Comparison of ENCODE assay signal across 1 cellular context in the genomic region with DNA sequence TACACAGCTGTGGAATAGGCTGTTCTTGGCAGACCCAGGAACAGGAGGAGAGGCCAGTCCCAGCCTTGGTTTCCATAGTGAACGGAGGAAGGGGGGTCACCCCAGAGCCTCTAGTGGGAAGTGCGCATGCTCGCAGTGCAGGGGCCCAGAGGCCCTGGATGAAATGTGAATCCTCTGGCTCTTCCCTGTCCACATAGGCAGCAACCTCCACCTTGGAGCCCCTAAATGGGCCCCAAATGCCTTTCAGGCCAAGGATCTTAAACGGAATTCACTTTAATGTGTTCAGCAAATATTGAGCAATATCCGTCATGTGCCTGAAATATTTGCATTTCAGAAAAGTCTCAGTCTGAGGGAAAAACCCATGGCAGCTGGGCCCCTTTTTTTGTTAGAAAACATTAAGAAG.
A peak's percentile ranks its signal among the peaks of the same experiment; 100 is the strongest.
TF ChIP-seq lines count a peak whose summit lies in the region.

No MANE protein-coding gene starts in this region.

TF ChIP-seq in HepG2, 621 proteins besides CTCF, POLR2A, EP300 and RAD21 (continued from another document and continues in another):
- TF ChIP-seq, protein P1, sequence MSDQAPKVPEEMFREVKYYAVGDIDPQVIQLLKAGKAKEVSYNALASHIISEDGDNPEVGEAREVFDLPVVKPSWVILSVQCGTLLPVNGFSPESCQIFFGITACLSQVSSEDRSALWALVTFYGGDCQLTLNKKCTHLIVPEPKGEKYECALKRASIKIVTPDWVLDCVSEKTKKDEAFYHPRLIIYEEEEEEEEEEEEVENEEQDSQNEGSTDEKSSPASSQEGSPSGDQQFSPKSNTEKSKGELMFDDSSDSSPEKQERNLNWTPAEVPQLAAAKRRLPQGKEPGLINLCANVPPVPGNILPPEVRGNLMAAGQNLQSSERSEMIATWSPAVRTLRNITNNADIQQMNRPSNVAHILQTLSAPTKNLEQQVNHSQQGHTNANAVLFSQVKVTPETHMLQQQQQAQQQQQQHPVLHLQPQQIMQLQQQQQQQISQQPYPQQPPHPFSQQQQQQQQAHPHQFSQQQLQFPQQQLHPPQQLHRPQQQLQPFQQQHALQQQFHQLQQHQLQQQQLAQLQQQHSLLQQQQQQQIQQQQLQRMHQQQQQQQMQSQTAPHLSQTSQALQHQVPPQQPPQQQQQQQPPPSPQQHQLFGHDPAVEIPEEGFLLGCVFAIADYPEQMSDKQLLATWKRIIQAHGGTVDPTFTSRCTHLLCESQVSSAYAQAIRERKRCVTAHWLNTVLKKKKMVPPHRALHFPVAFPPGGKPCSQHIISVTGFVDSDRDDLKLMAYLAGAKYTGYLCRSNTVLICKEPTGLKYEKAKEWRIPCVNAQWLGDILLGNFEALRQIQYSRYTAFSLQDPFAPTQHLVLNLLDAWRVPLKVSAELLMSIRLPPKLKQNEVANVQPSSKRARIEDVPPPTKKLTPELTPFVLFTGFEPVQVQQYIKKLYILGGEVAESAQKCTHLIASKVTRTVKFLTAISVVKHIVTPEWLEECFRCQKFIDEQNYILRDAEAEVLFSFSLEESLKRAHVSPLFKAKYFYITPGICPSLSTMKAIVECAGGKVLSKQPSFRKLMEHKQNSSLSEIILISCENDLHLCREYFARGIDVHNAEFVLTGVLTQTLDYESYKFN (CRISPR knock-in tag; conservative IDR thresholded peaks at IDR 0.05): peak; percentile 96
- peak; percentile 55; the same call in 1 of the 2 replicates for TF ChIP-seq MEIS2 (CRISPR knock-in tag; IDR thresholded peaks at IDR 0.05)
- TF ChIP-seq, protein P2, sequence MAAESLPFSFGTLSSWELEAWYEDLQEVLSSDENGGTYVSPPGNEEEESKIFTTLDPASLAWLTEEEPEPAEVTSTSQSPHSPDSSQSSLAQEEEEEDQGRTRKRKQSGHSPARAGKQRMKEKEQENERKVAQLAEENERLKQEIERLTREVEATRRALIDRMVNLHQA (CRISPR knock-in tag; IDR thresholded peaks at IDR 0.05): no peak
- peak; percentile 73 for TF ChIP-seq RARA (CRISPR knock-in tag; IDR thresholded peaks at IDR 0.05)
- TF ChIP-seq TBP (CRISPR knock-in tag; IDR thresholded peaks at IDR 0.05): no peak
- TF ChIP-seq FOXP1 (IDR thresholded peaks at IDR 0.05): no peak
- peak; percentile 59; the same call in 1 of the 2 replicates for TF ChIP-seq FOXP1 (CRISPR knock-in tag; IDR thresholded peaks at IDR 0.05)
- TF ChIP-seq, protein P3, sequence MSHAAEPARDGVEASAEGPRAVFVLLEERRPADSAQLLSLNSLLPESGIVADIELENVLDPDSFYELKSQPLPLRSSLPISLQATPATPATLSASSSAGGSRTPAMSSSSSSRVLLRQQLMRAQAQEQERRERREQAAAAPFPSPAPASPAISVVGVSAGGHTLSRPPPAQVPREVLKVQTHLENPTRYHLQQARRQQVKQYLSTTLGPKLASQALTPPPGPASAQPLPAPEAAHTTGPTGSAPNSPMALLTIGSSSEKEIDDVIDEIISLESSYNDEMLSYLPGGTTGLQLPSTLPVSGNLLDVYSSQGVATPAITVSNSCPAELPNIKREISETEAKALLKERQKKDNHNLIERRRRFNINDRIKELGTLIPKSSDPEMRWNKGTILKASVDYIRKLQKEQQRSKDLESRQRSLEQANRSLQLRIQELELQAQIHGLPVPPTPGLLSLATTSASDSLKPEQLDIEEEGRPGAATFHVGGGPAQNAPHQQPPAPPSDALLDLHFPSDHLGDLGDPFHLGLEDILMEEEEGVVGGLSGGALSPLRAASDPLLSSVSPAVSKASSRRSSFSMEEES (CRISPR knock-in tag; IDR thresholded peaks at IDR 0.05): peak; percentile 98
- TF ChIP-seq TBX3 (IDR thresholded peaks at IDR 0.05; ENCODE audit: borderline replicate concordance): no peak
- TF ChIP-seq GATAD2A (CRISPR knock-in tag; IDR thresholded peaks at IDR 0.05): peak; percentile 87
- peak; percentile 58; the same call in 1 of the 2 replicates for TF ChIP-seq KAT8 (CRISPR knock-in tag; IDR thresholded peaks at IDR 0.05)
- TF ChIP-seq ZSCAN9 (CRISPR knock-in tag; IDR thresholded peaks at IDR 0.05; ENCODE audit: borderline replicate concordance): 0 out of 2 replicates have a peak, but pooled peaks have one; percentile 69
- peak; percentile 63; the same call in 1 of the 2 replicates for TF ChIP-seq SIX1 (CRISPR knock-in tag; IDR thresholded peaks at IDR 0.05; ENCODE audit: borderline replicate concordance)
- no peak; the same call in 1 of the 2 replicates for TF ChIP-seq MIER3 (CRISPR knock-in tag; IDR thresholded peaks at IDR 0.05; ENCODE audit: borderline replicate concordance)
- TF ChIP-seq, protein P4, sequence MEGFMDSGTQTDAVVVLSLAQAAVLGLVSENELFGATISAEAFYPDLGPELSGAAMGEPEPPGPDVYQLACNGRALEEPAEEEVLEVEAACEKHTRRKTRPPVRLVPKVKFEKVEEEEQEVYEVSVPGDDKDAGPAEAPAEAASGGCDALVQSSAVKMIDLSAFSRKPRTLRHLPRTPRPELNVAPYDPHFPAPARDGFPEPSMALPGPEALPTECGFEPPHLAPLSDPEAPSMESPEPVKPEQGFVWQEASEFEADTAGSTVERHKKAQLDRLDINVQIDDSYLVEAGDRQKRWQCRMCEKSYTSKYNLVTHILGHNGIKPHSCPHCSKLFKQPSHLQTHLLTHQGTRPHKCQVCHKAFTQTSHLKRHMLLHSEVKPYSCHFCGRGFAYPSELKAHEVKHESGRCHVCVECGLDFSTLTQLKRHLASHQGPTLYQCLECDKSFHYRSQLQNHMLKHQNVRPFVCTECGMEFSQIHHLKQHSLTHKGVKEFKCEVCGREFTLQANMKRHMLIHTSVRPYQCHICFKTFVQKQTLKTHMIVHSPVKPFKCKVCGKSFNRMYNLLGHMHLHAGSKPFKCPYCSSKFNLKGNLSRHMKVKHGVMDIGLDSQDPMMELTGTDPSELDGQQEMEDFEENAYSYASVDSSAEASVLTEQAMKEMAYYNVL (CRISPR knock-in tag; IDR thresholded peaks at IDR 0.05; ENCODE audit: borderline replicate concordance): no peak
- TF ChIP-seq, protein P5, sequence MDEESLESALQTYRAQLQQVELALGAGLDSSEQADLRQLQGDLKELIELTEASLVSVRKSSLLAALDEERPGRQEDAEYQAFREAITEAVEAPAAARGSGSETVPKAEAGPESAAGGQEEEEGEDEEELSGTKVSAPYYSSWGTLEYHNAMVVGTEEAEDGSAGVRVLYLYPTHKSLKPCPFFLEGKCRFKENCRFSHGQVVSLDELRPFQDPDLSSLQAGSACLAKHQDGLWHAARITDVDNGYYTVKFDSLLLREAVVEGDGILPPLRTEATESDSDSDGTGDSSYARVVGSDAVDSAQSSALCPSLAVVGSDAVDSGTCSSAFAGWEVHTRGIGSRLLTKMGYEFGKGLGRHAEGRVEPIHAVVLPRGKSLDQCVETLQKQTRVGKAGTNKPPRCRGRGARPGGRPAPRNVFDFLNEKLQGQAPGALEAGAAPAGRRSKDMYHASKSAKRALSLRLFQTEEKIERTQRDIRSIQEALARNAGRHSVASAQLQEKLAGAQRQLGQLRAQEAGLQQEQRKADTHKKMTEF (CRISPR knock-in tag; IDR thresholded peaks at IDR 0.05): peak; percentile 57; the same call in 1 of the 2 replicates
- no peak for TF ChIP-seq PHF5A (CRISPR knock-in tag; IDR thresholded peaks at IDR 0.05; ENCODE audit: low read depth, unreplicated experiment)
- no peak for TF ChIP-seq ZNF274 (CRISPR knock-in tag; IDR thresholded peaks at IDR 0.05)
- 0 out of 2 replicates have a peak, but pooled peaks have one; percentile 50 for TF ChIP-seq ZNF232 (CRISPR knock-in tag; IDR thresholded peaks at IDR 0.05; ENCODE audit: borderline replicate concordance)
- TF ChIP-seq ZFP1 (CRISPR knock-in tag; IDR thresholded peaks at IDR 0.05): peak; percentile 80; the same call in 1 of the 2 replicates
- TF ChIP-seq ZNF431 (CRISPR knock-in tag; IDR thresholded peaks at IDR 0.05; ENCODE audit: borderline replicate concordance, low read depth): no peak
- TF ChIP-seq ZNF33A (CRISPR knock-in tag; IDR thresholded peaks at IDR 0.05; ENCODE audit: borderline replicate concordance): no peak
- peak; percentile 31 for TF ChIP-seq SKI (IDR thresholded peaks at IDR 0.05; ENCODE audit: partially characterized antibody)
- TF ChIP-seq, protein P6, sequence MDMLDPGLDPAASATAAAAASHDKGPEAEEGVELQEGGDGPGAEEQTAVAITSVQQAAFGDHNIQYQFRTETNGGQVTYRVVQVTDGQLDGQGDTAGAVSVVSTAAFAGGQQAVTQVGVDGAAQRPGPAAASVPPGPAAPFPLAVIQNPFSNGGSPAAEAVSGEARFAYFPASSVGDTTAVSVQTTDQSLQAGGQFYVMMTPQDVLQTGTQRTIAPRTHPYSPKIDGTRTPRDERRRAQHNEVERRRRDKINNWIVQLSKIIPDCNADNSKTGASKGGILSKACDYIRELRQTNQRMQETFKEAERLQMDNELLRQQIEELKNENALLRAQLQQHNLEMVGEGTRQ (IDR thresholded peaks at IDR 0.05; ENCODE audit: low read depth, low read length): no peak
- TF ChIP-seq, protein P6 (CRISPR knock-in tag; IDR thresholded peaks at IDR 0.05; ENCODE audit: borderline replicate concordance): peak; percentile 79; the same call in 1 of the 2 replicates
- TF ChIP-seq, protein P7, sequence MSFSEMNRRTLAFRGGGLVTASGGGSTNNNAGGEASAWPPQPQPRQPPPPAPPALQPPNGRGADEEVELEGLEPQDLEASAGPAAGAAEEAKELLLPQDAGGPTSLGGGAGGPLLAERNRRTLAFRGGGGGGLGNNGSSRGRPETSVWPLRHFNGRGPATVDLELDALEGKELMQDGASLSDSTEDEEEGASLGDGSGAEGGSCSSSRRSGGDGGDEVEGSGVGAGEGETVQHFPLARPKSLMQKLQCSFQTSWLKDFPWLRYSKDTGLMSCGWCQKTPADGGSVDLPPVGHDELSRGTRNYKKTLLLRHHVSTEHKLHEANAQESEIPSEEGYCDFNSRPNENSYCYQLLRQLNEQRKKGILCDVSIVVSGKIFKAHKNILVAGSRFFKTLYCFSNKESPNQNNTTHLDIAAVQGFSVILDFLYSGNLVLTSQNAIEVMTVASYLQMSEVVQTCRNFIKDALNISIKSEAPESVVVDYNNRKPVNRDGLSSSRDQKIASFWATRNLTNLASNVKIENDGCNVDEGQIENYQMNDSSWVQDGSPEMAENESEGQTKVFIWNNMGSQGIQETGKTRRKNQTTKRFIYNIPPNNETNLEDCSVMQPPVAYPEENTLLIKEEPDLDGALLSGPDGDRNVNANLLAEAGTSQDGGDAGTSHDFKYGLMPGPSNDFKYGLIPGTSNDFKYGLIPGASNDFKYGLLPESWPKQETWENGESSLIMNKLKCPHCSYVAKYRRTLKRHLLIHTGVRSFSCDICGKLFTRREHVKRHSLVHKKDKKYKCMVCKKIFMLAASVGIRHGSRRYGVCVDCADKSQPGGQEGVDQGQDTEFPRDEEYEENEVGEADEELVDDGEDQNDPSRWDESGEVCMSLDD (CRISPR knock-in tag; IDR thresholded peaks at IDR 0.05; ENCODE audit: borderline replicate concordance): peak; percentile 55; the same call in 1 of the 2 replicates
- TF ChIP-seq ZMYM3 (CRISPR knock-in tag; IDR thresholded peaks at IDR 0.05): peak; percentile 19; the same call in 1 of the 2 replicates
- 0 out of 2 replicates have a peak, but pooled peaks have one; percentile 26 for TF ChIP-seq SPEN (CRISPR knock-in tag; IDR thresholded peaks at IDR 0.05; ENCODE audit: low read depth)
- peak; percentile 54; the same call in 1 of the 2 replicates for TF ChIP-seq ARNTL (CRISPR knock-in tag; IDR thresholded peaks at IDR 0.05)
- peak; percentile 70 for TF ChIP-seq HDAC1 (CRISPR knock-in tag; IDR thresholded peaks at IDR 0.05)
- TF ChIP-seq MED1 (CRISPR knock-in tag; IDR thresholded peaks at IDR 0.05): peak; percentile 84
- TF ChIP-seq SCMH1 (CRISPR knock-in tag; IDR thresholded peaks at IDR 0.05; ENCODE audit: borderline replicate concordance): no peak
- no peak for TF ChIP-seq ZFP37 (CRISPR knock-in tag; IDR thresholded peaks at IDR 0.05; ENCODE audit: borderline replicate concordance)
- TF ChIP-seq, protein P8, sequence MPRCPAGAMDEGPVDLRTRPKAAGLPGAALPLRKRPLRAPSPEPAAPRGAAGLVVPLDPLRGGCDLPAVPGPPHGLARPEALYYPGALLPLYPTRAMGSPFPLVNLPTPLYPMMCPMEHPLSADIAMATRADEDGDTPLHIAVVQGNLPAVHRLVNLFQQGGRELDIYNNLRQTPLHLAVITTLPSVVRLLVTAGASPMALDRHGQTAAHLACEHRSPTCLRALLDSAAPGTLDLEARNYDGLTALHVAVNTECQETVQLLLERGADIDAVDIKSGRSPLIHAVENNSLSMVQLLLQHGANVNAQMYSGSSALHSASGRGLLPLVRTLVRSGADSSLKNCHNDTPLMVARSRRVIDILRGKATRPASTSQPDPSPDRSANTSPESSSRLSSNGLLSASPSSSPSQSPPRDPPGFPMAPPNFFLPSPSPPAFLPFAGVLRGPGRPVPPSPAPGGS (CRISPR knock-in tag; IDR thresholded peaks at IDR 0.05): 0 out of 2 replicates have a peak, but pooled peaks have one; percentile 40
- TF ChIP-seq, protein P9, sequence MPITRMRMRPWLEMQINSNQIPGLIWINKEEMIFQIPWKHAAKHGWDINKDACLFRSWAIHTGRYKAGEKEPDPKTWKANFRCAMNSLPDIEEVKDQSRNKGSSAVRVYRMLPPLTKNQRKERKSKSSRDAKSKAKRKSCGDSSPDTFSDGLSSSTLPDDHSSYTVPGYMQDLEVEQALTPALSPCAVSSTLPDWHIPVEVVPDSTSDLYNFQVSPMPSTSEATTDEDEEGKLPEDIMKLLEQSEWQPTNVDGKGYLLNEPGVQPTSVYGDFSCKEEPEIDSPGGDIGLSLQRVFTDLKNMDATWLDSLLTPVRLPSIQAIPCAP (CRISPR knock-in tag; IDR thresholded peaks at IDR 0.05; ENCODE audit: low read depth): no peak
- no peak for TF ChIP-seq ZNF746 (CRISPR knock-in tag; IDR thresholded peaks at IDR 0.05)
- TF ChIP-seq, protein P10, sequence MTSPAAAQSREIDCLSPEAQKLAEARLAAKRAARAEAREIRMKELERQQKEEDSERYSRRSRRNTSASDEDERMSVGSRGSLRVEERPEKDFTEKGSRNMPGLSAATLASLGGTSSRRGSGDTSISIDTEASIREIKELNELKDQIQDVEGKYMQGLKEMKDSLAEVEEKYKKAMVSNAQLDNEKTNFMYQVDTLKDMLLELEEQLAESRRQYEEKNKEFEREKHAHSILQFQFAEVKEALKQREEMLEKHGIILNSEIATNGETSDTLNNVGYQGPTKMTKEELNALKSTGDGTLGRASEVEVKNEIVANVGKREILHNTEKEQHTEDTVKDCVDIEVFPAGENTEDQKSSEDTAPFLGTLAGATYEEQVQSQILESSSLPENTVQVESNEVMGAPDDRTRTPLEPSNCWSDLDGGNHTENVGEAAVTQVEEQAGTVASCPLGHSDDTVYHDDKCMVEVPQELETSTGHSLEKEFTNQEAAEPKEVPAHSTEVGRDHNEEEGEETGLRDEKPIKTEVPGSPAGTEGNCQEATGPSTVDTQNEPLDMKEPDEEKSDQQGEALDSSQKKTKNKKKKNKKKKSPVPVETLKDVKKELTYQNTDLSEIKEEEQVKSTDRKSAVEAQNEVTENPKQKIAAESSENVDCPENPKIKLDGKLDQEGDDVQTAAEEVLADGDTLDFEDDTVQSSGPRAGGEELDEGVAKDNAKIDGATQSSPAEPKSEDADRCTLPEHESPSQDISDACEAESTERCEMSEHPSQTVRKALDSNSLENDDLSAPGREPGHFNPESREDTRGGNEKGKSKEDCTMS (CRISPR knock-in tag; conservative IDR thresholded peaks at IDR 0.05): no peak
